In genomic region chr2:197803033-197803444, GRCh38 we compare ENCODE assay signal across 8 cellular contexts.
A peak's percentile ranks its signal among the peaks of the same experiment; 100 is the strongest.
DNase-seq lines count a peak whose midpoint lies in the region; ATAC-seq and TF ChIP-seq lines count a peak whose summit lies in the region.

No MANE protein-coding gene starts in this region.

- CTCF ChIA-PET in AG04449 (lab: Yijun Ruan, JAX) = interaction anchor here (1.0 to 4.5 kb wide), 5 partner anchors 250 to 494 kb away, joined by 3 to 38 read pairs (median 6); no protein-coding TSS in a partner anchor

- H3K27me3 ChIP-seq in GM06990 (replicated peaks; ENCODE audit: control insufficient read depth, insufficient read depth, low read length) = no peaks in the 10 kb centered on the region
- peaks cover 38% of the 10 kb centered on the region for H3K27me3 ChIP-seq in NT2/D1 (ENCODE audit: insufficient read depth, insufficient read length)
- peaks cover 10% of the 10 kb centered on the region for H3K27me3 ChIP-seq in brain microvascular endothelial cell (replicated peaks)

- no peak overlapping the region for H3K9ac ChIP-seq in NT2/D1 (ENCODE audit: insufficient read length, low read depth)

- H3K36me3 ChIP-seq in GM06990 (ENCODE audit: control insufficient read depth, insufficient read depth, low read length) = no peaks in the 10 kb centered on the region
- no peaks in the 10 kb centered on the region for H3K36me3 ChIP-seq in NT2/D1 (ENCODE audit: insufficient read depth, insufficient read length, low read length)
- H3K36me3 ChIP-seq in brain microvascular endothelial cell (replicated peaks) = no peaks in the 10 kb centered on the region

- in situ Hi-C loops in brain microvascular endothelial cell (cut with HindIII; ENCODE audit: low pct_ligation_motif_present, low sequenced_read_pairs) = no loop called here

- DNase-seq in AG04449 (ENCODE audit: low read depth, low spot score) = no peak
- peak; percentile 15 for DNase-seq in GM06990 (ENCODE audit: extremely low read depth, insufficient read length)
- DNase-seq in NT2/D1 (ENCODE audit: low read depth, low spot score) = peak; percentile 48
- peak; percentile 56 for DNase-seq in brain microvascular endothelial cell
- DNase-seq in iris pigment epithelial cell (ENCODE audit: low read depth) = peak; percentile 55
- DNase-seq in superior temporal gyrus (ENCODE audit: extremely low spot score) = peak; percentile 93
- no peak for DNase-seq in GDM1 (lab: John Stamatoyannopoulos, UW)

- no peaks in the 10 kb centered on the region for H3K4me1 ChIP-seq in NT2/D1 (ENCODE audit: insufficient read depth, insufficient read length)

- TF ChIP-seq CTCF in AG04449 (IDR thresholded peaks at IDR 0.05; ENCODE audit: insufficient read depth, low read length, missing control alignments) (peak; percentile 71), GM06990 (IDR thresholded peaks at IDR 0.05; ENCODE audit: insufficient read depth, low read length, poor library complexity, severe bottlenecking) (peak; percentile 80), brain microvascular endothelial cell (IDR thresholded peaks at IDR 0.05; ENCODE audit: low read depth, low read length, missing control alignments) (peak; percentile 77)

- H3K27ac ChIP-seq in brain microvascular endothelial cell = no peak overlapping the region

- H3K9me3 ChIP-seq in NT2/D1 (ENCODE audit: insufficient read depth, low read length) = no peaks in the 10 kb centered on the region

- ATAC-seq in HG03108 (IDR thresholded peaks at IDR 0.05; ENCODE audit: unreplicated experiment) = peak; percentile 32

- POLR2A ChIA-PET in AG04449 (lab: Yijun Ruan, JAX) = no interaction called here

- no peak overlapping the region for H3K4me3 ChIP-seq in AG04449 (ENCODE audit: low read depth, low read length)
- no peak overlapping the region for H3K4me3 ChIP-seq in GM06990 (replicated peaks; ENCODE audit: low read depth, low read length)
- H3K4me3 ChIP-seq in NT2/D1 (ENCODE audit: insufficient read length, low read depth) = no peak overlapping the region
- H3K4me3 ChIP-seq in brain microvascular endothelial cell (ENCODE audit: low read depth, low read length) = no peak overlapping the region

Comparison
In these comparisons a context has a peak if more than half of its experiments do, and no peak if none do; other contexts are left out.
1. DNase-seq: peak in GM06990 (single experiment), NT2/D1 (single experiment), brain microvascular endothelial cell (single experiment), iris pigment epithelial cell (single experiment) and superior temporal gyrus (single experiment); none in AG04449 (single experiment) and GDM1 (single experiment).
2. Peak in every context shown above with its lines, with median percentiles within 50 percentile points of each other: CTCF ChIP-seq.